7 cellular contexts compared by ENCODE assay signal in genomic region chr1:87329756-87330200, GRCh38. TPM values are rescaled to one million over a fixed set of nuclear protein-coding genes. Genes with fewer than 3 reads are reported as not detected.
DNase-seq lines count a peak whose midpoint lies in the region; TF ChIP-seq lines count a peak whose summit lies in the region.

No MANE protein-coding gene starts in this region.

- peak overlapping the region; percentile 82 to 95 for H3K9ac ChIP-seq in liver (ENCODE audit: low read depth in 1 of 2, low read length in 2 of 2)

- H3K27ac Mint-ChIP-seq in brain: peak overlapping the region; percentile 93 to 99 (median 96)

- H3K9me3 ChIP-seq in liver (ENCODE audit: control insufficient read depth in 4 of 4, low read length in 3 of 4) (no peaks in the 10 kb centered on the region), tibial artery (no peaks in the 10 kb centered on the region)

- H3K9me3 Mint-ChIP-seq in brain: no peaks in the 10 kb centered on the region

- H3K4me3 Mint-ChIP-seq in brain: peak overlapping the region; percentile 87 to 98 (median 96)

- intact Hi-C loops in tibial artery (cut with DNase I; ENCODE audit: low total_unique reads): loop anchor here (5.0 to 10.0 kb wide), 3 partner anchors 195 to 733 kb away; partner anchors contain the start of genes HS2ST1 and SELENOF

- peaks cover 23% of the 10 kb centered on the region for H3K36me3 Mint-ChIP-seq in brain

- H3K36me3 ChIP-seq in liver (ENCODE audit: control insufficient read depth in 4 of 4, insufficient read depth in 3 of 4, low read depth in 1 of 4, low read length in 3 of 4) (no peaks in the 10 kb centered on the region), tibial artery (no peaks in the 10 kb centered on the region)

- H3K27ac ChIP-seq in liver (ENCODE audit: low read depth in 1 of 2, low read length in 2 of 2) (peak overlapping the region; percentile 94 to 96), tibial artery (peak overlapping the region; percentile 94 to 98)

- TF ChIP-seq CTCF in GM12865 (IDR thresholded peaks at IDR 0.05; ENCODE audit: insufficient read depth, low read depth, low read length, missing control alignments) (no peak), brain (conservative IDR thresholded peaks at IDR 0.05) (no peak), liver (IDR thresholded peaks at IDR 0.05; ENCODE audit: low read depth, low read length, missing input control) (no peak), tibial artery (IDR thresholded peaks at IDR 0.05) (no peak)

- peaks cover 50% of the 10 kb centered on the region for H3K4me1 Mint-ChIP-seq in brain

- WGBS in liver: 3% methylated on average over 5 of the region's 5 CpGs

- DNase-seq in GM12865 (ENCODE audit: low read depth): peak; percentile 52
- DNase-seq in NCI-H1105 treated with DMSO at 0.1 percent for 48 hours (lab: John Stamatoyannopoulos, UW): peak; percentile 46
- no peak for DNase-seq in tibial artery
- DNase-seq in stimulated activated naive CD4-positive, alpha-beta T cell (lab: John Stamatoyannopoulos, UW): no peak
- DNase-seq in GM19238 (ENCODE audit: insufficient read length, low spot score): no peak

- peaks cover 3 to 41% (median 26%) of the 10 kb centered on the region in 4 donors for H3K4me1 ChIP-seq in liver (ENCODE audit: control insufficient read depth in 4 of 4, insufficient read depth in 4 of 4, low read length in 3 of 4)
- H3K4me1 ChIP-seq in tibial artery: peaks cover 0 to 30% (median 21%) of the 10 kb centered on the region in 4 donors

- H3K27me3 ChIP-seq in liver (ENCODE audit: control insufficient read depth in 4 of 4, insufficient read depth in 4 of 4, low read length in 3 of 4): no peaks in the 10 kb centered on the region
- H3K27me3 ChIP-seq in tibial artery: no peaks in the 10 kb centered on the region

- H3K27me3 Mint-ChIP-seq in brain: peaks cover 10% of the 10 kb centered on the region

- TF ChIP-seq RAD21 in liver (IDR thresholded peaks at IDR 0.05): no peak

- H3K4me3 ChIP-seq in GM12865 (ENCODE audit: low read depth, low read length): peak overlapping the region; percentile 67
- peak overlapping the region; percentile 62 to 86 (median 65) for H3K4me3 ChIP-seq in liver (ENCODE audit: low read depth in 1 of 3, low read length in 3 of 3)
- peak overlapping the region; percentile 65 to 79 for H3K4me3 ChIP-seq in tibial artery

TF ChIP-seq in liver, 16 proteins besides CTCF, POLR2A, EP300 and RAD21:
- TF ChIP-seq NR2F2 (IDR thresholded peaks at IDR 0.05): no peak
- no peak for TF ChIP-seq MAX (IDR thresholded peaks at IDR 0.05)
- no peak for TF ChIP-seq JUND (IDR thresholded peaks at IDR 0.05)
- no peak for TF ChIP-seq REST (IDR thresholded peaks at IDR 0.05)
- no peak for TF ChIP-seq TAF1 (conservative IDR thresholded peaks at IDR 0.05)
- no peak for TF ChIP-seq ATF3 (IDR thresholded peaks at IDR 0.05)
- TF ChIP-seq ZBTB33 (IDR thresholded peaks at IDR 0.05): no peak
- TF ChIP-seq EGR1 (IDR thresholded peaks at IDR 0.05; ENCODE audit: low read depth in 2 of 2): no peak
- no peak for TF ChIP-seq GABPA (IDR thresholded peaks at IDR 0.05 in 1 of 2, conservative IDR thresholded peaks at IDR 0.05 in 1 of 2)
- no peak for TF ChIP-seq FOXA1 (IDR thresholded peaks at IDR 0.05)
- no peak for TF ChIP-seq SP1 (IDR thresholded peaks at IDR 0.05)
- TF ChIP-seq RXRA (IDR thresholded peaks at IDR 0.05): no peak
- TF ChIP-seq HNF4G (IDR thresholded peaks at IDR 0.05): no peak
- TF ChIP-seq FOXA2 (IDR thresholded peaks at IDR 0.05): no peak
- TF ChIP-seq YY1 (IDR thresholded peaks at IDR 0.05): no peak
- no peak for TF ChIP-seq HNF4A (conservative IDR thresholded peaks at IDR 0.05)

RNA-seq across cellular contexts. Expression of gene LMO4, which starts 1.1 kb away (rescaled TPM):
- polyA plus RNA-seq in brain (ENCODE audit: insufficient read depth, low read depth, low replicate concordance): 200 TPM
- total RNA-seq in liver: 10 to 100 TPM; 17.5 to 23.2 TPM
- polyA plus RNA-seq in liver: 10 to 100 TPM; 16.8 to 18.1 TPM

Comparison
In these comparisons a context has a peak if more than half of its experiments do, and no peak if none do; other contexts are left out.
1. DNase-seq: peak in GM12865 (single experiment) and NCI-H1105 treated with DMSO at 0.1 percent for 48 hours (single experiment); none in tibial artery (0 of 2), stimulated activated naive CD4-positive, alpha-beta T cell (0 of 6) and GM19238 (single experiment).
2. RNA of gene LMO4, which starts 1.1 kb away (polyA plus RNA-seq): 200 TPM in brain (single experiment); 16.8 to 18.1 TPM in liver; every median in the first group is over 10 times any median in the second.
3. Peak in every context shown above with its lines, with median percentiles within 50 percentile points of each other: H3K4me3 ChIP-seq.